Comparison of ENCODE assay signal across 12 cellular contexts in genomic region chr6:29925341-29926080, GRCh38. TPM values are rescaled to one million over a fixed set of nuclear protein-coding genes. Genes with fewer than 3 reads are reported as not detected.
DNase-seq lines count a peak whose midpoint lies in the region; ATAC-seq and TF ChIP-seq lines count a peak whose summit lies in the region.
"Had no signal": no experiment of that assay in that cellular context is flagged by ENCODE, and none has a peak within 500 bp of the region (broad histone marks: within the 10 kb centered on the region; RNA-seq: fewer than 3 reads in every experiment).

No MANE protein-coding gene starts in this region.

- H3K9me3 Mint-ChIP-seq in activated CD4-positive, alpha-beta T cell treated with anti-CD3 and anti-CD28 coated beads, Interleukin-2, amount 10 ng/mL, durations not matched to agents 7 days and 5 days, result no peaks in the 10 kb centered on the region
- H3K9me3 Mint-ChIP-seq in T-cell, result no peaks in the 10 kb centered on the region

- no peak for TF ChIP-seq POLR2A in esophagus squamous epithelium (IDR thresholded peaks at IDR 0.05)

- H3K27me3 ChIP-seq in esophagus squamous epithelium, result no peaks in the 10 kb centered on the region

- ATAC-seq in T-cell (replicated peaks in 1 of 4), result no peak

- intact Hi-C loops in esophagus squamous epithelium (cut with DNase I), result no loop called here

- H3K36me3 ChIP-seq in esophagus squamous epithelium, result no peaks in the 10 kb centered on the region

- peak overlapping the region; percentile 97 for H3K27ac Mint-ChIP-seq in activated CD4-positive, alpha-beta T cell treated with anti-CD3 and anti-CD28 coated beads, Interleukin-2, amount 10 ng/mL, durations not matched to agents 7 days and 5 days
- H3K27ac Mint-ChIP-seq in T-cell, result peak overlapping the region; percentile 92 to 97

- POLR2A ChIA-PET in activated CD4-positive, alpha-beta T cell treated with anti-CD3 and anti-CD28 coated beads, Interleukin-2, amount 10 ng/mL, durations not matched to agents 7 days and 5 days (lab: Charles Lee), result interaction anchor here (0.6 kb wide), 1 partner anchor 17 kb away, joined by 3 read pairs; the partner anchor contains the start of gene HLA-A
- POLR2A ChIA-PET in T-cell (lab: Charles Lee), result interaction anchor here in 1 of 2 donors (0.5 kb wide), 1 partner anchor 16 kb away, joined by 4 read pairs; no protein-coding TSS in a partner anchor

- no peak for DNase-seq in activated CD4-positive, alpha-beta T cell treated with anti-CD3 and anti-CD28 coated beads, Interleukin-2, amount 10 ng/mL, durations not matched to agents 7 days and 5 days
- DNase-seq in activated CD4-positive, alpha-beta T cell treated with anti-CD3 and anti-CD28 coated beads, Interleukin-2, amount 50 U/mL, for 4 hours, result no peak
- no peak for DNase-seq in T-cell
- DNase-seq in esophagus squamous epithelium (lab: John Stamatoyannopoulos, UW), result no peak
- DNase-seq in nucleus accumbens (lab: John Stamatoyannopoulos, UW), result no peak
- no peak for DNase-seq in cerebellar nuclear complex (lab: John Stamatoyannopoulos, UW)
- DNase-seq in ecto neural progenitor cell (ENCODE audit: low spot score), result no peak
- DNase-seq: KG1; stimulated activated CD4-positive, alpha-beta T cell treated with anti-CD3 and anti-CD28 coated beads, Interleukin-15, amount 100 ng/mL, for 24 hours had no signal

- peaks cover 16% of the 10 kb centered on the region for H3K36me3 Mint-ChIP-seq in activated CD4-positive, alpha-beta T cell treated with anti-CD3 and anti-CD28 coated beads, Interleukin-2, amount 10 ng/mL, durations not matched to agents 7 days and 5 days (ENCODE audit: low read depth)
- peaks cover 15% of the 10 kb centered on the region for H3K36me3 Mint-ChIP-seq in T-cell

- CTCF ChIA-PET in activated CD4-positive, alpha-beta T cell treated with anti-CD3 and anti-CD28 coated beads, Interleukin-2, amount 10 ng/mL, durations not matched to agents 7 days and 5 days (lab: Charles Lee), result interaction anchor here (0.6 kb wide), 2 partner anchors 63 to 183 kb away, joined by 3 to 4 read pairs; no protein-coding TSS in a partner anchor
- CTCF ChIA-PET in T-cell (lab: Charles Lee), result no interaction called here

- peak overlapping the region; percentile 81 for H3K4me3 Mint-ChIP-seq in activated CD4-positive, alpha-beta T cell treated with anti-CD3 and anti-CD28 coated beads, Interleukin-2, amount 10 ng/mL, durations not matched to agents 7 days and 5 days
- peak overlapping the region; percentile 83 to 92 (median 87) for H3K4me3 Mint-ChIP-seq in T-cell

- H3K4me3 ChIP-seq in esophagus squamous epithelium (peak overlapping the region in 1 of 4 donors; percentile 84), skin epidermis (peak overlapping the region in 5 of 7 experiments; percentile 51 to 84 (median 58))
- H3K4me3 ChIP-seq: A549 had no signal

- peaks cover 7% of the 10 kb centered on the region for H3K27me3 Mint-ChIP-seq in activated CD4-positive, alpha-beta T cell treated with anti-CD3 and anti-CD28 coated beads, Interleukin-2, amount 10 ng/mL, durations not matched to agents 7 days and 5 days
- H3K27me3 Mint-ChIP-seq in T-cell, result no peaks in the 10 kb centered on the region

- no peaks in the 10 kb centered on the region for H3K9me3 ChIP-seq in esophagus squamous epithelium
- H3K9me3 ChIP-seq: A549, SJSA1 had no signal

- peaks cover 41% of the 10 kb centered on the region for H3K4me1 Mint-ChIP-seq in activated CD4-positive, alpha-beta T cell treated with anti-CD3 and anti-CD28 coated beads, Interleukin-2, amount 10 ng/mL, durations not matched to agents 7 days and 5 days
- H3K4me1 Mint-ChIP-seq in T-cell, result peaks cover 14 to 46% (median 29%) of the 10 kb centered on the region in 3 donors

- peak overlapping the region in 3 of 4 donors; percentile 82 to 98 (median 93) for H3K27ac ChIP-seq in esophagus squamous epithelium
- peak overlapping the region in 17 of 21 experiments; percentile 83 to 99 (median 93) for H3K27ac ChIP-seq in skin epidermis
- H3K27ac ChIP-seq: A549 had no signal

- H3K4me1 ChIP-seq in esophagus squamous epithelium, result no peaks in the 10 kb centered on the region
- H3K4me1 ChIP-seq: A549 had no signal

- no peak for TF ChIP-seq CTCF in esophagus squamous epithelium (IDR thresholded peaks at IDR 0.05)

- 41 to 61% methylated on average over 7 to 8 of the region's 17 CpGs for WGBS in esophagus squamous epithelium, 2 donors

RNA-seq across cellular contexts. Expression of gene HLA-A, which starts 16.8 kb away (rescaled TPM):
- total RNA-seq in activated CD4-positive, alpha-beta T cell treated with anti-CD3 and anti-CD28 coated beads, Interleukin-2, amount 10 ng/mL, durations not matched to agents 7 days and 5 days, result 1,000 to 10,000 TPM; 1,667 to 1,766 TPM
- total RNA-seq in T-cell, result 1,000 to 10,000 TPM; 1,578 to 2,596 (median 2,172) TPM
- total RNA-seq in esophagus squamous epithelium, result 1,000 to 10,000 TPM in 1 of 4 donors, 100 to 1,000 TPM in 3; 182 to 1,095 (median 304) TPM
